In genomic region chr18:49250819-49251388, GRCh38 we compare ENCODE assay signal across 8 cellular contexts.
DNase-seq lines count a peak whose midpoint lies in the region; ATAC-seq and TF ChIP-seq lines count a peak whose summit lies in the region.

No MANE protein-coding gene starts in this region.

- DNase-seq in MCF 10A (ENCODE audit: unreplicated experiment): peak; percentile 14
- DNase-seq in breast epithelium (ENCODE audit: low spot score in 2 of 2): no peak
- DNase-seq in OCI-M1 (lab: John Stamatoyannopoulos, UW): peak; percentile 41
- peak; percentile 20 to 52 for DNase-seq in foreskin fibroblast
- DNase-seq in upper lobe of right lung: no peak
- no peak for DNase-seq in activated T-cell treated with anti-CD3 and anti-CD28 coated beads, Interleukin-2, amount 50 U/mL, for 72 hours
- no peak for DNase-seq in cerebellar nuclear complex (lab: John Stamatoyannopoulos, UW)

- ATAC-seq in upper lobe of right lung: peak; percentile 65
- no peak for ATAC-seq in activated T-cell treated with anti-CD3 and anti-CD28 coated beads, Interleukin-2, amount 50 U/mL, for 72 hours (replicated peaks in 1 of 2)
- no peak for ATAC-seq in GM18858 (IDR thresholded peaks at IDR 0.05; ENCODE audit: unreplicated experiment)

- TF ChIP-seq CTCF in MCF 10A (IDR thresholded peaks at IDR 0.05; ENCODE audit: unreplicated experiment): peak; percentile 41
- TF ChIP-seq CTCF in breast epithelium (IDR thresholded peaks at IDR 0.05): no peak
- peak; percentile 60 for TF ChIP-seq CTCF in foreskin fibroblast (IDR thresholded peaks at IDR 0.05; ENCODE audit: low read depth, low read length)
- peak; percentile 34 for TF ChIP-seq CTCF in upper lobe of right lung (IDR thresholded peaks at IDR 0.05)

- no peak overlapping the region for H3K27ac ChIP-seq in breast epithelium
- no peak overlapping the region for H3K27ac ChIP-seq in upper lobe of right lung

- POLR2A ChIA-PET in MCF 10A (lab: Yijun Ruan, JAX): interaction anchor here (0.9 kb wide), 1 partner anchor 209 kb away, joined by 3 read pairs; no protein-coding TSS in a partner anchor

- H3K36me3 ChIP-seq in breast epithelium (no peaks in the 10 kb centered on the region), upper lobe of right lung (no peaks in the 10 kb centered on the region)

- H3K4me1 ChIP-seq in breast epithelium: no peaks in the 10 kb centered on the region
- H3K4me1 ChIP-seq in upper lobe of right lung: peaks cover 42% of the 10 kb centered on the region

- peaks cover 17% of the 10 kb centered on the region for H3K36me3 Mint-ChIP-seq in MCF 10A (ENCODE audit: insufficient read depth, unreplicated experiment)
- H3K36me3 Mint-ChIP-seq in activated T-cell treated with anti-CD3 and anti-CD28 coated beads, Interleukin-2, amount 50 U/mL, for 72 hours (ENCODE audit: insufficient read depth in 2 of 2): peaks cover 2 to 4% of the 10 kb centered on the region in 2 donors

- no peaks in the 10 kb centered on the region for H3K9me3 Mint-ChIP-seq in MCF 10A (ENCODE audit: unreplicated experiment)
- H3K9me3 Mint-ChIP-seq in activated T-cell treated with anti-CD3 and anti-CD28 coated beads, Interleukin-2, amount 50 U/mL, for 72 hours: no peaks in the 10 kb centered on the region

- CTCF ChIA-PET in MCF 10A (lab: Yijun Ruan, JAX): interaction anchor here (0.6 to 0.7 kb wide), 5 partner anchors 9 to 356 kb away, joined by 3 to 4 read pairs (median 3); no protein-coding TSS in a partner anchor

- H3K27me3 ChIP-seq in breast epithelium (no peaks in the 10 kb centered on the region), upper lobe of right lung (no peaks in the 10 kb centered on the region)

- no peak overlapping the region for H3K4me3 Mint-ChIP-seq in MCF 10A (ENCODE audit: unreplicated experiment)
- no peak overlapping the region for H3K4me3 Mint-ChIP-seq in activated T-cell treated with anti-CD3 and anti-CD28 coated beads, Interleukin-2, amount 50 U/mL, for 72 hours

- H3K27me3 Mint-ChIP-seq in MCF 10A (ENCODE audit: insufficient read depth, unreplicated experiment): no peaks in the 10 kb centered on the region
- H3K27me3 Mint-ChIP-seq in activated T-cell treated with anti-CD3 and anti-CD28 coated beads, Interleukin-2, amount 50 U/mL, for 72 hours (ENCODE audit: low read depth): no peaks in the 10 kb centered on the region

- H3K4me1 Mint-ChIP-seq in MCF 10A (ENCODE audit: insufficient read depth, unreplicated experiment): peaks cover 17% of the 10 kb centered on the region
- H3K4me1 Mint-ChIP-seq in activated T-cell treated with anti-CD3 and anti-CD28 coated beads, Interleukin-2, amount 50 U/mL, for 72 hours (ENCODE audit: low read depth): no peaks in the 10 kb centered on the region

- H3K4me3 ChIP-seq in breast epithelium (no peak overlapping the region), foreskin fibroblast (ENCODE audit: low read depth in 1 of 2, low read length in 2 of 2) (no peak overlapping the region), upper lobe of right lung (no peak overlapping the region)

- H3K9me3 ChIP-seq in breast epithelium: no peaks in the 10 kb centered on the region
- H3K9me3 ChIP-seq in upper lobe of right lung: no peaks in the 10 kb centered on the region

- TF ChIP-seq POLR2A in breast epithelium (IDR thresholded peaks at IDR 0.05): no peak

- intact Hi-C loops in MCF 10A (cut with micrococcal nuclease) (loop anchor here (1.0 kb wide), 1 partner anchor 164 kb away; no protein-coding TSS in a partner anchor), breast epithelium (cut with DNase I; ENCODE audit: low total_unique reads) (no loop called here), upper lobe of right lung (cut with DNase I) (no loop called here)

- no peak overlapping the region for H3K27ac Mint-ChIP-seq in MCF 10A (ENCODE audit: low read depth, unreplicated experiment)
- no peak overlapping the region for H3K27ac Mint-ChIP-seq in activated T-cell treated with anti-CD3 and anti-CD28 coated beads, Interleukin-2, amount 50 U/mL, for 72 hours

- BruUV-seq in MCF 10A (replicated peaks; lab: Mats Ljungman, UMichigan): no TSS peak

Comparison
In these comparisons a context has a peak if more than half of its experiments do, and no peak if none do; other contexts are left out.
1. DNase-seq: peak in MCF 10A (single experiment), OCI-M1 (single experiment) and foreskin fibroblast (2 of 2); none in breast epithelium (0 of 2), upper lobe of right lung (single experiment), activated T-cell treated with anti-CD3 and anti-CD28 coated beads, Interleukin-2, amount 50 U/mL, for 72 hours (0 of 2) and cerebellar nuclear complex (0 of 2).
2. CTCF ChIP-seq: peak in MCF 10A (single experiment), foreskin fibroblast (single experiment) and upper lobe of right lung (single experiment); none in breast epithelium (0 of 3).